Comparison of ENCODE assay signal across 8 cellular contexts in genomic region chr4:128811571-128812359, GRCh38. TPM values are rescaled to one million over a fixed set of nuclear protein-coding genes. Genes with fewer than 3 reads are reported as not detected.
DNase-seq lines count a peak whose midpoint lies in the region; ATAC-seq, FAIRE-seq and TF ChIP-seq lines count a peak whose summit lies in the region.

No MANE protein-coding gene starts in this region.

- DNase-seq in GM03348 (ENCODE audit: low spot score): peak; percentile 94
- peak; percentile 76 for DNase-seq in HCT116 (ENCODE audit: low read depth, low spot score)
- peak; percentile 91 for DNase-seq in MM.1S
- peak; percentile 90 for DNase-seq in SIG-M5 treated with dmso at 0.1 percent for 504 hours (lab: John Stamatoyannopoulos, UW; ENCODE audit: unreplicated experiment)
- peak; percentile 43 to 80 (median 74) for DNase-seq in activated naive CD4-positive, alpha-beta T cell (lab: John Stamatoyannopoulos, UW)
- DNase-seq in frontal cortex (ENCODE audit: low spot score in 2 of 2): peak; percentile 75 to 88
- peak; percentile 18 to 88 (median 77) for DNase-seq in nucleus accumbens (lab: John Stamatoyannopoulos, UW)
- DNase-seq in suprapubic skin (ENCODE audit: low spot score in 2 of 2): peak; percentile 94 to 95

- CTCF ChIA-PET in HCT116 (lab: Charles Lee): interaction anchor here (1.9 kb wide), 1 partner anchor 237 kb away, joined by 9 read pairs; no protein-coding TSS in a partner anchor

- RAD21 ChIA-PET in HCT116 (lab: Charles Lee; ENCODE audit: low non-redundant PET in 1 of 2, low total read pairs in 2 of 2, uncharacterized antibody in 2 of 2, unreplicated experiment in 2 of 2): no interaction called here

- H3K9me2 ChIP-seq in HCT116 (ENCODE audit: insufficient read depth) (no peaks in the 10 kb centered on the region), MM.1S (replicated peaks; ENCODE audit: insufficient read depth, low read length) (no peaks in the 10 kb centered on the region)

- no peaks in the 10 kb centered on the region for H3K27me3 ChIP-seq in HCT116 (ENCODE audit: insufficient read depth, low read length)
- H3K27me3 ChIP-seq in MM.1S (replicated peaks; ENCODE audit: insufficient read depth, low read length): no peaks in the 10 kb centered on the region
- H3K27me3 ChIP-seq in suprapubic skin: no peaks in the 10 kb centered on the region

- POLR2A ChIA-PET in HCT116 (lab: Charles Lee): interaction anchor here (1.1 to 1.6 kb wide), 3 partner anchors 209 to 287 kb away, joined by 3 to 4 read pairs (median 3); no protein-coding TSS in a partner anchor

- H3K4me2 ChIP-seq in HCT116 (ENCODE audit: low read length) (peak overlapping the region; percentile 100), MM.1S (ENCODE audit: low read depth, low read length) (peak overlapping the region; percentile 95; the same call in 1 of the 2 replicates)

- H3K79me2 ChIP-seq in HCT116 (ENCODE audit: insufficient read depth, low read length) (peaks cover 42% of the 10 kb centered on the region), MM.1S (ENCODE audit: low read length) (peaks cover 57% of the 10 kb centered on the region)

- H3F3A ChIP-seq in MM.1S (ENCODE audit: insufficient read depth, low read length): peaks cover 45% of the 10 kb centered on the region

- BruUV-seq in HCT116 (replicated peaks; lab: Mats Ljungman, UMichigan): no TSS peak

- H3K9me3 ChIP-seq in HCT116 (ENCODE audit: control insufficient read depth in 1 of 2, insufficient read depth in 1 of 2, low read depth in 1 of 2, low read length in 2 of 2) (no peaks in the 10 kb centered on the region), MM.1S (replicated peaks; ENCODE audit: insufficient read depth, low read length) (no peaks in the 10 kb centered on the region), suprapubic skin (no peaks in the 10 kb centered on the region)

- peak overlapping the region; percentile 84 to 92 for H3K4me3 ChIP-seq in HCT116 (replicated peaks in 1 of 2; ENCODE audit: low read depth in 1 of 2, low read length in 2 of 2)
- peak overlapping the region; percentile 97 for H3K4me3 ChIP-seq in MM.1S (ENCODE audit: low read length)
- peak overlapping the region; percentile 76 for H3K4me3 ChIP-seq in suprapubic skin

- 0% methylated on average over 20 of the region's 108 CpGs for WGBS in suprapubic skin

- H3K9ac ChIP-seq in HCT116 (ENCODE audit: low read length) (peak overlapping the region; percentile 82), MM.1S (ENCODE audit: low read length) (peak overlapping the region; percentile 98)

- TF ChIP-seq CTCF in HCT116 (IDR thresholded peaks at IDR 0.05 in 2 of 3, conservative IDR thresholded peaks at IDR 0.05 in 1 of 3; ENCODE audit: borderline replicate concordance in 1 of 3, insufficient read depth in 1 of 3, low read depth in 2 of 3, low read length in 2 of 3) (no peak), MM.1S (IDR thresholded peaks at IDR 0.05; ENCODE audit: low read length) (no peak), suprapubic skin (IDR thresholded peaks at IDR 0.05) (no peak)

- no peak overlapping the region for H2AFZ ChIP-seq in HCT116 (ENCODE audit: low read depth, low read length, poor library complexity, severe bottlenecking)
- no peak overlapping the region for H2AFZ ChIP-seq in MM.1S (ENCODE audit: low read length)

- no peak for TF ChIP-seq RAD21 in HCT116 (IDR thresholded peaks at IDR 0.05; ENCODE audit: low read depth)

- peak; percentile 16 for TF ChIP-seq POLR2A in HCT116 (IDR thresholded peaks at IDR 0.05; ENCODE audit: borderline replicate concordance, extremely low read depth, insufficient read depth, insufficient read length)
- peak; percentile 37 to 68 for TF ChIP-seq POLR2A in suprapubic skin (IDR thresholded peaks at IDR 0.05)

- intact Hi-C loops in HCT116 (cut with micrococcal nuclease): loop anchor here (5.0 kb wide), 2 partner anchors 359 to 524 kb away; partner anchors contain the start of gene PGRMC2

- H3K36me3 ChIP-seq in HCT116 (ENCODE audit: control insufficient read depth in 1 of 2, insufficient read depth in 2 of 2, low read length in 2 of 2) (no peaks in the 10 kb centered on the region), MM.1S (replicated peaks; ENCODE audit: insufficient read depth, low read length) (no peaks in the 10 kb centered on the region), suprapubic skin (no peaks in the 10 kb centered on the region)

- no peaks in the 10 kb centered on the region for H4K20me1 ChIP-seq in HCT116 (ENCODE audit: insufficient read depth)
- 0 out of 2 replicates have a peak, but pooled peaks cover 2% of the 10 kb centered on the region for H4K20me1 ChIP-seq in MM.1S (ENCODE audit: insufficient read depth, low read length)

- TF ChIP-seq EP300 in suprapubic skin (IDR thresholded peaks at IDR 0.05): no peak

- ATAC-seq in HCT116: peak; percentile 57

- FAIRE-seq in frontal cortex (lab: Jason Lieb, UNC): no peak

- H3K27ac ChIP-seq in HCT116 (ENCODE audit: low read depth, low read length) (peak overlapping the region; percentile 91), MM.1S (ENCODE audit: low read length) (peak overlapping the region; percentile 99), suprapubic skin (peak overlapping the region; percentile 94)

- H3K4me1 ChIP-seq in HCT116 (ENCODE audit: control insufficient read depth in 1 of 2, insufficient read depth in 2 of 2, low read length in 2 of 2) (peaks cover 10 to 27% of the 10 kb centered on the region in 2 experiments; a peak in 3 of 4 replicates), MM.1S (ENCODE audit: low read length) (peaks cover 21% of the 10 kb centered on the region), suprapubic skin (peaks cover 12% of the 10 kb centered on the region)

TF ChIP-seq in HCT116, 20 proteins besides CTCF, POLR2A, EP300 and RAD21:
- TF ChIP-seq JUND (IDR thresholded peaks at IDR 0.05): 0 out of 2 replicates have a peak, but pooled peaks have one; percentile 12
- TF ChIP-seq EZH2phosphoT487 (IDR thresholded peaks at IDR 0.05; ENCODE audit: borderline replicate concordance): no peak
- TF ChIP-seq, protein P1, sequence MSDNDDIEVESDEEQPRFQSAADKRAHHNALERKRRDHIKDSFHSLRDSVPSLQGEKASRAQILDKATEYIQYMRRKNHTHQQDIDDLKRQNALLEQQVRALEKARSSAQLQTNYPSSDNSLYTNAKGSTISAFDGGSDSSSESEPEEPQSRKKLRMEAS (IDR thresholded peaks at IDR 0.05): peak; percentile 41
- no peak for TF ChIP-seq EZH2 (IDR thresholded peaks at IDR 0.05)
- peak; percentile 42; the same call in 1 of the 2 replicates for TF ChIP-seq POLR2AphosphoS5 (IDR thresholded peaks at IDR 0.05; ENCODE audit: low read depth, low read length)
- peak; percentile 44; the same call in 1 of the 2 replicates for TF ChIP-seq SP1 (IDR thresholded peaks at IDR 0.05; ENCODE audit: low read depth)
- peak; percentile 28; the same call in 1 of the 2 replicates for TF ChIP-seq EGR1 (IDR thresholded peaks at IDR 0.05; ENCODE audit: low read depth)
- TF ChIP-seq FOSL1 (IDR thresholded peaks at IDR 0.05; ENCODE audit: low read depth): no peak
- TF ChIP-seq ZFX (IDR thresholded peaks at IDR 0.05): no peak
- TF ChIP-seq TCF7L2 (IDR thresholded peaks at IDR 0.05; ENCODE audit: borderline replicate concordance, extremely low read depth, insufficient read depth, insufficient read length): peak; percentile 77

RNA-seq across cellular contexts. Expression of gene JADE1, which starts 2.3 kb away (rescaled TPM):
- total RNA-seq in HCT116 (2021; ENCODE audit: unreplicated experiment) (26.5 TPM), frontal cortex (28.5 TPM), suprapubic skin (10 to 100 TPM; 14.0 to 38.5 (median 26.0) TPM)
- 12.2 and 14.4 TPM in 2 replicates for polyA plus RNA-seq in HCT116 (2012)

Comparison
In these comparisons a context has a peak if more than half of its experiments do, and no peak if none do; other contexts are left out.
1. Peak in every context shown above with its lines: DNase-seq, ATAC-seq, H3K4me3 ChIP-seq and H3K27ac ChIP-seq.